Comparison of ENCODE assay signal across 8 cellular contexts in the genomic region with DNA sequence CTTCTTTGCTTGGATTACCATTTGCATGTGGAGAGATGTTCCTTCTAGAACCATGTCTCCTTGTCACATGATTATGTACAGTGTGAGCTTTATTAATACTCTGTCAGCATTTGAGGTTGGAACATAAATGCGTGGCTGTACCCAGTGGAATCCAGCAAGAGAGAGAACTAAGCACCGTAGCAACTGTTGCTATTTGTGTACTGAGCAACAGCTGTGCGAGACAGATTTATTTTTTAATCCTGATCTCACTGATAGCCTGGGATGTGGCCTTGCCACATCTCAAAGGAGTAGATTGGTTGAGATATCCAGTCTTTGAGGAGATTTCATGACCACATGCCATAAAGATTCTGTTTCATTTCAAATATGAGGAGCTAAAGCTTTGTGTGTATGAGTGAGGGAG. TPM values are rescaled to one million over a fixed set of nuclear protein-coding genes. Genes with fewer than 3 reads are reported as not detected.
DNase-seq lines count a peak whose midpoint lies in the region; ATAC-seq and TF ChIP-seq lines count a peak whose summit lies in the region.

No MANE protein-coding gene starts in this region.

- H3K27ac Mint-ChIP-seq in MCF 10A (ENCODE audit: low read depth, unreplicated experiment) (peak overlapping the region; percentile 41), brain (peak overlapping the region; percentile 38 to 95 (median 78))

- H3K36me3 Mint-ChIP-seq in MCF 10A (ENCODE audit: insufficient read depth, unreplicated experiment) (peaks cover 32% of the 10 kb centered on the region), brain (peaks cover 50% of the 10 kb centered on the region)

- H3K9me3 ChIP-seq in breast epithelium: no peaks in the 10 kb centered on the region

- H3K27ac ChIP-seq in breast epithelium (peak overlapping the region in 1 of 2 donors; percentile 15), urinary bladder (ENCODE audit: low read depth) (peak overlapping the region; percentile 30)

- TF ChIP-seq POLR2A in breast epithelium (IDR thresholded peaks at IDR 0.05): no peak

- H3K4me3 Mint-ChIP-seq in MCF 10A (ENCODE audit: unreplicated experiment) (no peak overlapping the region), brain (peak overlapping the region in 1 of 5 experiments; percentile 39)

- H3K4me1 Mint-ChIP-seq in MCF 10A (ENCODE audit: insufficient read depth, unreplicated experiment) (peaks cover 12% of the 10 kb centered on the region), brain (peaks cover 51% of the 10 kb centered on the region)

- H3K27me3 ChIP-seq in breast epithelium: no peaks in the 10 kb centered on the region

- POLR2A ChIA-PET in MCF 10A (lab: Yijun Ruan, JAX): interaction anchor here (0.6 to 4.7 kb wide), 6 partner anchors 12 to 246 kb away, joined by 3 to 34 read pairs (median 4); a partner anchor contains a TSS

- H3K4me3 ChIP-seq in breast epithelium (no peak overlapping the region), urinary bladder (ENCODE audit: low read depth, low read length) (no peak overlapping the region)

- CTCF ChIA-PET in MCF 10A (lab: Yijun Ruan, JAX): interaction anchor here (0.6 kb wide), 1 partner anchor 59 kb away, joined by 3 read pairs; no protein-coding TSS in a partner anchor

- no TSS peak for BruUV-seq in MCF 10A (replicated peaks; lab: Mats Ljungman, UMichigan)

- no peaks in the 10 kb centered on the region for H3K4me1 ChIP-seq in breast epithelium
- H3K4me1 ChIP-seq in urinary bladder (ENCODE audit: insufficient read depth): no peaks in the 10 kb centered on the region

- H3K36me3 ChIP-seq in breast epithelium (no peaks in the 10 kb centered on the region), urinary bladder (ENCODE audit: insufficient read depth) (no peaks in the 10 kb centered on the region)

- intact Hi-C loops in MCF 10A (cut with micrococcal nuclease) (no loop called here), breast epithelium (cut with DNase I; ENCODE audit: low total_unique reads) (no loop called here)

- TF ChIP-seq CTCF in MCF 10A (IDR thresholded peaks at IDR 0.05; ENCODE audit: unreplicated experiment) (no peak), breast epithelium (IDR thresholded peaks at IDR 0.05) (no peak), brain (conservative IDR thresholded peaks at IDR 0.05) (no peak)

- peak; percentile 46 for ATAC-seq in left lobe of liver
- no peak for ATAC-seq in GM19035 (IDR thresholded peaks at IDR 0.05; ENCODE audit: unreplicated experiment)

- no peaks in the 10 kb centered on the region for H3K9me3 Mint-ChIP-seq in MCF 10A (ENCODE audit: unreplicated experiment)
- peaks cover 0 to 4% (median 2%) of the 10 kb centered on the region in 5 experiments for H3K9me3 Mint-ChIP-seq in brain

- DNase-seq in MCF 10A (ENCODE audit: unreplicated experiment) (no peak), breast epithelium (ENCODE audit: low spot score in 2 of 2) (no peak), left lobe of liver (ENCODE audit: low spot score) (no peak)
- no peak for DNase-seq in NK-92 treated with Interleukin-12 subunit alpha and Interleukin-12 subunit beta, amount 100 ng/mL, for 24 hours (lab: John Stamatoyannopoulos, UW)
- no peak for DNase-seq in activated T-cell treated with anti-CD3 and anti-CD28 coated beads, Interleukin-2, amount 50 U/mL, for 48 hours

- H3K27me3 Mint-ChIP-seq in MCF 10A (ENCODE audit: insufficient read depth, unreplicated experiment) (no peaks in the 10 kb centered on the region), brain (no peaks in the 10 kb centered on the region)

- 3% methylated on average over 3 of the region's 3 CpGs for WGBS in urinary bladder

RNA-seq across cellular contexts. Expression of a gene that starts 43.4 kb away (rescaled TPM):
- total RNA-seq in MCF 10A (2022): 34.2 and 35.9 TPM in 2 replicates
- 10 to 100 TPM; 42.6 to 45.7 (median 43.5) TPM for total RNA-seq in breast epithelium
- polyA plus RNA-seq in brain (ENCODE audit: insufficient read depth, low read depth, low replicate concordance): 87.7 TPM
- 28.5 TPM for total RNA-seq in left lobe of liver
- 96.0 TPM for total RNA-seq in urinary bladder
- polyA plus RNA-seq in urinary bladder: 17.2 TPM
